In the genomic region with DNA sequence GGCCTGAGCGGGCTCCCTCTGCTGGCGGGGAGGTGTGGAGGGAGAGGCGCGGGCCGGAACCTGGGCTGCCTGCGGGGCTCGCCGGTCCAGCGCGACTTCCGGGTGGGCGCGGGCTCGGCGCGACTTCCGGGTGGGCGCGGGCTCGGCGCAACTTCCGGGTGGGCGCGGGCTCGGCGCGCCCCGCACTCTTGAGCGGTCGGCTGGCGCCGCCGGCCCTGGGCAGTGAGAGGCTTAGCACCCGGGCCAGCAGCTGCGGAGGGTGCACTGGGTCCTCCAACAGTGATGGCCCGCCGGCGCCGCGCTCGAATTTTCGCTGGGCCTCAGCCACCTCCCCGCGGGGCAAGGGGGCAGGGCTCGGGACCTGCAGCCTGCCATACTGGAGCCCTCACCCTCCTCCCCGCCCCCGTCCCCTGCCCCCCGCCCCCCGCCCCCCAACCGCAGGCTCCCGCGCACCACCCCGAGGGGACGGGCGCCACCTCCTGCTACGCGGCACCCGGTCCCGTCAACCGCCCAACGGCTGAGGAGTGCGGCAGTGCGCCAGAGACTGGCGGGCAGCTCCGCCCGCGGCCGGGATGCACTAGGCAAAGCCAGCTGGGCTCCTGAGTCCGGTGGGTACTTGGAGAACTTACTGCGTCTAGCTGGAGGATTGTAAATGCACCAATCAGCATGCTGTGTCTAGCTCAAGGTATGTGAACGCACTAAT, we compare ENCODE assay signal across 8 cellular contexts.
DNase-seq lines count a peak whose midpoint lies in the region; ATAC-seq and TF ChIP-seq lines count a peak whose summit lies in the region.
"Not testable (repeated sequence)": the region's sequence is repeated elsewhere in the genome, so short reads cannot be mapped to it uniquely, and the experiment has no call there.

No MANE protein-coding gene starts in this region.

- peak overlapping the region; percentile 67 for H3K4me3 Mint-ChIP-seq in activated CD8-positive, alpha-beta memory T cell treated with anti-CD3 and anti-CD28 coated beads, Interleukin-2, amount 10 ng/mL, durations not matched to agents 7 days and 5 days
- H3K4me3 Mint-ChIP-seq in nephron, result peak overlapping the region; percentile 74 to 78 (median 75)

- H2AFZ ChIP-seq in MM.1S (ENCODE audit: low read length), result not testable (repeated sequence)

- POLR2A ChIA-PET in AG04450 (lab: Yijun Ruan, JAX), result not testable (repeated sequence)

- H3F3A ChIP-seq in MM.1S (ENCODE audit: insufficient read depth, low read length), result not testable (repeated sequence)

- not testable (repeated sequence) for H3K9me3 ChIP-seq in AG04450 (ENCODE audit: control insufficient read depth, insufficient read depth, low read length); MM.1S (replicated peaks; ENCODE audit: insufficient read depth, low read length); breast epithelium; heart right ventricle

- peak overlapping the region; percentile 83 for H3K27ac Mint-ChIP-seq in activated CD8-positive, alpha-beta memory T cell treated with anti-CD3 and anti-CD28 coated beads, Interleukin-2, amount 10 ng/mL, durations not matched to agents 7 days and 5 days
- not testable (repeated sequence) for H3K27ac Mint-ChIP-seq in nephron

- H3K27me3 Mint-ChIP-seq in activated CD8-positive, alpha-beta memory T cell treated with anti-CD3 and anti-CD28 coated beads, Interleukin-2, amount 10 ng/mL, durations not matched to agents 7 days and 5 days; nephron (ENCODE audit: low read depth): not testable (repeated sequence)

- not testable (repeated sequence) for H3K27ac ChIP-seq in AG04450 (ENCODE audit: low read depth, low read length)
- peak overlapping the region; percentile 39; the same call in 1 of the 2 replicates for H3K27ac ChIP-seq in MM.1S (ENCODE audit: low read length)
- H3K27ac ChIP-seq in breast epithelium, result peak overlapping the region; percentile 68 to 89
- H3K27ac ChIP-seq in heart right ventricle, result peak overlapping the region; percentile 58 to 86 (median 73)

- not testable (repeated sequence) for H3K4me1 Mint-ChIP-seq in activated CD8-positive, alpha-beta memory T cell treated with anti-CD3 and anti-CD28 coated beads, Interleukin-2, amount 10 ng/mL, durations not matched to agents 7 days and 5 days; nephron

- H4K20me1 ChIP-seq in MM.1S (ENCODE audit: insufficient read depth, low read length), result not testable (repeated sequence)

- WGBS in heart right ventricle, 2 donors, result 0% methylated on average over 13 of the region's 71 CpGs

- DNase-seq in AG04450 (ENCODE audit: low read depth, low spot score); MM.1S: not testable (repeated sequence)
- peak; percentile 82 for DNase-seq in activated CD8-positive, alpha-beta memory T cell treated with anti-CD3 and anti-CD28 coated beads, Interleukin-2, amount 10 ng/mL, durations not matched to agents 7 days and 5 days
- DNase-seq in breast epithelium (ENCODE audit: low spot score in 2 of 2) (peak; percentile 20 to 52), heart right ventricle (peak in 1 of 2 donors; percentile 4)
- peak; percentile 5 to 58 (median 32) for DNase-seq in stimulated activated CD4-positive, alpha-beta T cell treated with anti-CD3 and anti-CD28 coated beads, TNF-alpha, amount 100 ng/mL, for 48 hours (ENCODE audit: low read depth in 3 of 3)

- H3K9ac ChIP-seq in MM.1S (ENCODE audit: low read length), result 0 out of 2 replicates have a peak overlapping the region, but pooled peaks have one; percentile 31

- not testable (repeated sequence) for H3K36me3 Mint-ChIP-seq in activated CD8-positive, alpha-beta memory T cell treated with anti-CD3 and anti-CD28 coated beads, Interleukin-2, amount 10 ng/mL, durations not matched to agents 7 days and 5 days; nephron (ENCODE audit: low read depth)

- intact Hi-C loops in breast epithelium (cut with DNase I; ENCODE audit: low total_unique reads); heart right ventricle (cut with DNase I): not testable (repeated sequence)

- H3K9me2 ChIP-seq in MM.1S (replicated peaks; ENCODE audit: insufficient read depth, low read length), result not testable (repeated sequence)

- ATAC-seq in GM19463 (IDR thresholded peaks at IDR 0.05; ENCODE audit: unreplicated experiment), result peak; percentile 87
- ATAC-seq in activated CD8-positive, alpha-beta memory T cell treated with anti-CD3 and anti-CD28 coated beads, Interleukin-2, amount 10 ng/mL, durations not matched to agents 7 days and 5 days, result peak; percentile 99
- peak in 7 of 8 donors; percentile 61 to 96 (median 81) for ATAC-seq in heart right ventricle

- H3K4me1 ChIP-seq in MM.1S (ENCODE audit: low read length); breast epithelium; heart right ventricle: not testable (repeated sequence)

- H3K27me3 ChIP-seq in AG04450 (ENCODE audit: control insufficient read depth, insufficient read depth, low read length); MM.1S (replicated peaks; ENCODE audit: insufficient read depth, low read length); breast epithelium; heart right ventricle: not testable (repeated sequence)

- CTCF ChIA-PET in AG04450 (lab: Charles Lee); activated CD8-positive, alpha-beta memory T cell treated with anti-CD3 and anti-CD28 coated beads, Interleukin-2, amount 10 ng/mL, durations not matched to agents 7 days and 5 days (lab: Charles Lee): not testable (repeated sequence)

- not testable (repeated sequence) for TF ChIP-seq POLR2A in breast epithelium (IDR thresholded peaks at IDR 0.05)

- not testable (repeated sequence) for H3K4me2 ChIP-seq in MM.1S (ENCODE audit: low read depth, low read length)

- H3K79me2 ChIP-seq in MM.1S (ENCODE audit: low read length), result not testable (repeated sequence)

- H3K4me3 ChIP-seq in AG04450 (ENCODE audit: low read depth, low read length) (peak overlapping the region; percentile 53), MM.1S (ENCODE audit: low read length) (peak overlapping the region; percentile 53; the same call in 1 of the 2 replicates), breast epithelium (peak overlapping the region; percentile 33 to 72 (median 49)), heart right ventricle (peak overlapping the region in 9 of 10 donors; percentile 33 to 72 (median 60))

- not testable (repeated sequence) for H3K36me3 ChIP-seq in MM.1S (replicated peaks; ENCODE audit: insufficient read depth, low read length); breast epithelium; heart right ventricle

- not testable (repeated sequence) for H3K9me3 Mint-ChIP-seq in activated CD8-positive, alpha-beta memory T cell treated with anti-CD3 and anti-CD28 coated beads, Interleukin-2, amount 10 ng/mL, durations not matched to agents 7 days and 5 days (ENCODE audit: low read depth); nephron

- TF ChIP-seq CTCF in AG04450 (IDR thresholded peaks at IDR 0.05; ENCODE audit: low read depth, low read length); MM.1S (IDR thresholded peaks at IDR 0.05; ENCODE audit: low read length); heart right ventricle (IDR thresholded peaks at IDR 0.05); nephron (IDR thresholded peaks at IDR 0.05; ENCODE audit: unreplicated experiment in 3 of 3): not testable (repeated sequence)
- TF ChIP-seq CTCF in breast epithelium (IDR thresholded peaks at IDR 0.05), result peak in 1 of 3 donors; percentile 25
